In the genomic region with DNA sequence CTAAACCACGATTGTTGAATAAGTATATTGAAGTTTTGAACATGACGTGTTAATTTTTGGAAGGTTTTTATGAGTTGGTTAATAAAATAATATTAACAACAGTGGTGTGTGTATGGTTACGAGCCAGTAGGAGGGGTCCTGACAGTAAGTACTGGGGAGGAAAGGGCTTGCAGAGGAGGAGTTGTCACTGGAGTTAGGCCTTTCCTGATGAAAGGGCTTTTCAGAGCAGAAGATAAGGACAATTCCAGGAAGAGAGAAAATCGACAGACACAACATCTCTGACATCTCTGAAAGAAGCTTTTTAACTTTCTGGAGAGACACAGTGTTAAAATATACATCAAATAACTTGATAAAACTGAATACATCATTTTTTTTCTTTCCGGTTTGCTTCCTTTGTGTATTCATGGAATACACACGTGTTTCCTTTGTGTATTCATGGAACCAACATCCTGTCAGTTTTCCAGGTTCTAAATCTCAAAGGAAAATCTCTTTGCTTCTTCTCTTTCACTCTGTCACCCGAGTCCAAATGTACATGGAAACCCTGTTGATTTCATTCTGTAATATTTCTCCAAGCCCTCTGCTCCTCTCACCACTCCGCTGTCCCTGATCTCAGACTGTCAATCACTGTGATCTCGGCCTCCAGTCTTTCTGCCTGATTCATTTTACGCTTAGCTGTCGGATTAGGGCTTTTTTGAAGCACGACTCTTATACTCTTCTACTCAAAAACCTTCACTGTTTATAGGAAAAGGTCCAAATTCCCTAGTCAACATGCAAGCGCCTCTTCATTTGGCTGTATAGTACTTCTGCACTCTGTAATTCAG, we compare ENCODE assay signal across 1 cellular context.
TF ChIP-seq lines count a peak whose summit lies in the region.

No MANE protein-coding gene starts in this region.

TF ChIP-seq in K562, 482 proteins besides CTCF, POLR2A, EP300 and RAD21 (continued from another document):
- TF ChIP-seq FOXA3 (CRISPR knock-in tag; conservative IDR thresholded peaks at IDR 0.05 in 1 of 2, IDR thresholded peaks at IDR 0.05 in 1 of 2) (no peak), ZNF224 (CRISPR knock-in tag; IDR thresholded peaks at IDR 0.05) (no peak), ZNF511 (CRISPR knock-in tag; IDR thresholded peaks at IDR 0.05) (no peak), CHCHD3 (CRISPR knock-in tag; IDR thresholded peaks at IDR 0.05) (no peak), TCF7L2 (IDR thresholded peaks at IDR 0.05; ENCODE audit: low read depth, low read length) (no peak), MYC (IDR thresholded peaks at IDR 0.05; ENCODE audit: low read depth, low read length) (no peak), MYC (CRISPR knock-in tag; IDR thresholded peaks at IDR 0.05; ENCODE audit: borderline replicate concordance, low read depth) (no peak), TBL1XR1 (IDR thresholded peaks at IDR 0.05; ENCODE audit: low read length in 2 of 2) (0 out of 4 replicates have a peak, but pooled peaks of 1 of the 2 experiments have one; percentile 10), BRF2 (IDR thresholded peaks at IDR 0.05; ENCODE audit: borderline replicate concordance, insufficient read depth, insufficient read length) (no peak), CBFB (CRISPR knock-in tag; IDR thresholded peaks at IDR 0.05) (no peak), ARNT (IDR thresholded peaks at IDR 0.05) (no peak), PKNOX1 (IDR thresholded peaks at IDR 0.05) (peak; percentile 92), ZNF561 (CRISPR knock-in tag; conservative IDR thresholded peaks at IDR 0.05) (no peak)
- TF ChIP-seq, protein P1, sequence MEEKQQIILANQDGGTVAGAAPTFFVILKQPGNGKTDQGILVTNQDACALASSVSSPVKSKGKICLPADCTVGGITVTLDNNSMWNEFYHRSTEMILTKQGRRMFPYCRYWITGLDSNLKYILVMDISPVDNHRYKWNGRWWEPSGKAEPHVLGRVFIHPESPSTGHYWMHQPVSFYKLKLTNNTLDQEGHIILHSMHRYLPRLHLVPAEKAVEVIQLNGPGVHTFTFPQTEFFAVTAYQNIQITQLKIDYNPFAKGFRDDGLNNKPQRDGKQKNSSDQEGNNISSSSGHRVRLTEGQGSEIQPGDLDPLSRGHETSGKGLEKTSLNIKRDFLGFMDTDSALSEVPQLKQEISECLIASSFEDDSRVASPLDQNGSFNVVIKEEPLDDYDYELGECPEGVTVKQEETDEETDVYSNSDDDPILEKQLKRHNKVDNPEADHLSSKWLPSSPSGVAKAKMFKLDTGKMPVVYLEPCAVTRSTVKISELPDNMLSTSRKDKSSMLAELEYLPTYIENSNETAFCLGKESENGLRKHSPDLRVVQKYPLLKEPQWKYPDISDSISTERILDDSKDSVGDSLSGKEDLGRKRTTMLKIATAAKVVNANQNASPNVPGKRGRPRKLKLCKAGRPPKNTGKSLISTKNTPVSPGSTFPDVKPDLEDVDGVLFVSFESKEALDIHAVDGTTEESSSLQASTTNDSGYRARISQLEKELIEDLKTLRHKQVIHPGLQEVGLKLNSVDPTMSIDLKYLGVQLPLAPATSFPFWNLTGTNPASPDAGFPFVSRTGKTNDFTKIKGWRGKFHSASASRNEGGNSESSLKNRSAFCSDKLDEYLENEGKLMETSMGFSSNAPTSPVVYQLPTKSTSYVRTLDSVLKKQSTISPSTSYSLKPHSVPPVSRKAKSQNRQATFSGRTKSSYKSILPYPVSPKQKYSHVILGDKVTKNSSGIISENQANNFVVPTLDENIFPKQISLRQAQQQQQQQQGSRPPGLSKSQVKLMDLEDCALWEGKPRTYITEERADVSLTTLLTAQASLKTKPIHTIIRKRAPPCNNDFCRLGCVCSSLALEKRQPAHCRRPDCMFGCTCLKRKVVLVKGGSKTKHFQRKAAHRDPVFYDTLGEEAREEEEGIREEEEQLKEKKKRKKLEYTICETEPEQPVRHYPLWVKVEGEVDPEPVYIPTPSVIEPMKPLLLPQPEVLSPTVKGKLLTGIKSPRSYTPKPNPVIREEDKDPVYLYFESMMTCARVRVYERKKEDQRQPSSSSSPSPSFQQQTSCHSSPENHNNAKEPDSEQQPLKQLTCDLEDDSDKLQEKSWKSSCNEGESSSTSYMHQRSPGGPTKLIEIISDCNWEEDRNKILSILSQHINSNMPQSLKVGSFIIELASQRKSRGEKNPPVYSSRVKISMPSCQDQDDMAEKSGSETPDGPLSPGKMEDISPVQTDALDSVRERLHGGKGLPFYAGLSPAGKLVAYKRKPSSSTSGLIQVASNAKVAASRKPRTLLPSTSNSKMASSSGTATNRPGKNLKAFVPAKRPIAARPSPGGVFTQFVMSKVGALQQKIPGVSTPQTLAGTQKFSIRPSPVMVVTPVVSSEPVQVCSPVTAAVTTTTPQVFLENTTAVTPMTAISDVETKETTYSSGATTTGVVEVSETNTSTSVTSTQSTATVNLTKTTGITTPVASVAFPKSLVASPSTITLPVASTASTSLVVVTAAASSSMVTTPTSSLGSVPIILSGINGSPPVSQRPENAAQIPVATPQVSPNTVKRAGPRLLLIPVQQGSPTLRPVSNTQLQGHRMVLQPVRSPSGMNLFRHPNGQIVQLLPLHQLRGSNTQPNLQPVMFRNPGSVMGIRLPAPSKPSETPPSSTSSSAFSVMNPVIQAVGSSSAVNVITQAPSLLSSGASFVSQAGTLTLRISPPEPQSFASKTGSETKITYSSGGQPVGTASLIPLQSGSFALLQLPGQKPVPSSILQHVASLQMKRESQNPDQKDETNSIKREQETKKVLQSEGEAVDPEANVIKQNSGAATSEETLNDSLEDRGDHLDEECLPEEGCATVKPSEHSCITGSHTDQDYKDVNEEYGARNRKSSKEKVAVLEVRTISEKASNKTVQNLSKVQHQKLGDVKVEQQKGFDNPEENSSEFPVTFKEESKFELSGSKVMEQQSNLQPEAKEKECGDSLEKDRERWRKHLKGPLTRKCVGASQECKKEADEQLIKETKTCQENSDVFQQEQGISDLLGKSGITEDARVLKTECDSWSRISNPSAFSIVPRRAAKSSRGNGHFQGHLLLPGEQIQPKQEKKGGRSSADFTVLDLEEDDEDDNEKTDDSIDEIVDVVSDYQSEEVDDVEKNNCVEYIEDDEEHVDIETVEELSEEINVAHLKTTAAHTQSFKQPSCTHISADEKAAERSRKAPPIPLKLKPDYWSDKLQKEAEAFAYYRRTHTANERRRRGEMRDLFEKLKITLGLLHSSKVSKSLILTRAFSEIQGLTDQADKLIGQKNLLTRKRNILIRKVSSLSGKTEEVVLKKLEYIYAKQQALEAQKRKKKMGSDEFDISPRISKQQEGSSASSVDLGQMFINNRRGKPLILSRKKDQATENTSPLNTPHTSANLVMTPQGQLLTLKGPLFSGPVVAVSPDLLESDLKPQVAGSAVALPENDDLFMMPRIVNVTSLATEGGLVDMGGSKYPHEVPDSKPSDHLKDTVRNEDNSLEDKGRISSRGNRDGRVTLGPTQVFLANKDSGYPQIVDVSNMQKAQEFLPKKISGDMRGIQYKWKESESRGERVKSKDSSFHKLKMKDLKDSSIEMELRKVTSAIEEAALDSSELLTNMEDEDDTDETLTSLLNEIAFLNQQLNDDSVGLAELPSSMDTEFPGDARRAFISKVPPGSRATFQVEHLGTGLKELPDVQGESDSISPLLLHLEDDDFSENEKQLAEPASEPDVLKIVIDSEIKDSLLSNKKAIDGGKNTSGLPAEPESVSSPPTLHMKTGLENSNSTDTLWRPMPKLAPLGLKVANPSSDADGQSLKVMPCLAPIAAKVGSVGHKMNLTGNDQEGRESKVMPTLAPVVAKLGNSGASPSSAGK (IDR thresholded peaks at IDR 0.05) = no peak
- TF ChIP-seq, protein P2, sequence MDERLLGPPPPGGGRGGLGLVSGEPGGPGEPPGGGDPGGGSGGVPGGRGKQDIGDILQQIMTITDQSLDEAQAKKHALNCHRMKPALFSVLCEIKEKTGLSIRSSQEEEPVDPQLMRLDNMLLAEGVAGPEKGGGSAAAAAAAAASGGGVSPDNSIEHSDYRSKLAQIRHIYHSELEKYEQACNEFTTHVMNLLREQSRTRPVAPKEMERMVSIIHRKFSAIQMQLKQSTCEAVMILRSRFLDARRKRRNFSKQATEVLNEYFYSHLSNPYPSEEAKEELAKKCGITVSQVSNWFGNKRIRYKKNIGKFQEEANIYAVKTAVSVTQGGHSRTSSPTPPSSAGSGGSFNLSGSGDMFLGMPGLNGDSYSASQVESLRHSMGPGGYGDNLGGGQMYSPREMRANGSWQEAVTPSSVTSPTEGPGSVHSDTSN (CRISPR knock-in tag; IDR thresholded peaks at IDR 0.05; ENCODE audit: low read depth) = no peak
- TF ChIP-seq, protein P2 (tag; conservative IDR thresholded peaks at IDR 0.05; ENCODE audit: low read depth) = peak; percentile 66
